ENCODE assay signal across 21 cellular contexts in the genomic region with DNA sequence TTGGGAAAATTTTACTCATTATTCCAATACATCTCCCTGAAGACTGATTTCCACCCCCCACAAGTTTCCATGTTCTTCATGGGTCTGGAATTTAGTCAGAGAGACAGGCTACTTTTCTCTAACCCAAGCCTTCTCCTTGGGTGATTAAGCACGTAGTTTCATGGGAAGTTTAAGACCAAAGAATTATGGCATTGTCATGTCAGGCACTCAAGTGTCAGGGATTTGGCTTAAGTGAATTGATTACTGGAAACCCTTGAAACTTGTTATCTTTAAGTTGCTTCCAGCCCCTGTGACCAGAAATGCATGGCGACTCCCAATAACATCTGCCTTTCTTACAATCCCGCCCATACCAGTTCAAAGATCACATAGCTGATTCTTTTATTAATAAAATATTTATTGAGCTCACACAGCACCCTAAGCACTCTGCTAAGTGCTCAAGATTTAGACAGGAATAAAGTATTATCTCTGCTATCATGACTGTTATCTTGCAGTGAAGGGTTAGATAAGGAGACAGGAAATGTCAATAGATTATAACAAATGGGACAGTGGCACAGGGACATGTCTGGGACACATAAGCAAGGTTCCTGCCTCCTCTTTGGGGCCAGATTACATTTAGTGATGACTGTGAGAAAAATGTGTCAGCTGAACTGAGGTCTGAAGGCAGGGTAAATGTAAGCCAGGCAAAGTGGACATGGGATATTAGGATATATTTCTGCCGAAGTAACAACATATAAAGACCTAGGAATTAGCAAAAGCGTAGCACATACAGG.
"Had no signal": no experiment of that assay in that cellular context is flagged by ENCODE, and none has a peak within 500 bp of the region (broad histone marks: within the 10 kb centered on the region; RNA-seq: fewer than 3 reads in every experiment).

No MANE protein-coding gene starts in this region.

- H3K4me2 ChIP-seq: hepatocyte had no signal

- H3K9me3 ChIP-seq: left lung, right lobe of liver, stomach, suprapubic skin, tibial nerve had no signal

- H3K4me1 ChIP-seq: left lung, right lobe of liver, stomach, suprapubic skin, tibial nerve had no signal

- H3K4me3 ChIP-seq: hepatocyte, left lung, lung, right lobe of liver, skin epidermis, stomach, suprapubic skin, tibial nerve had no signal

- H3K27me3 ChIP-seq: hepatocyte, left lung, right lobe of liver, stomach, suprapubic skin, tibial nerve had no signal

- H3K79me2 ChIP-seq: hepatocyte had no signal

- H2AFZ ChIP-seq: hepatocyte had no signal

- ATAC-seq: left lung; right lobe of liver; stimulated activated memory B cell treated with anti-CD40 and anti-IgM and Interleukin-4, amounts not matched to agents 10 μg/mL and 1 μg/mL and 100 μg/mL, for 72 hours had no signal

- H3K27ac ChIP-seq: epithelial cell of prostate, hepatocyte, left lung, right lobe of liver, skin epidermis, stomach, suprapubic skin, tibial nerve had no signal

- H3K36me3 ChIP-seq: left lung, right lobe of liver, stomach, suprapubic skin, tibial nerve had no signal

- DNase-seq: activated CD4-positive, alpha-beta memory T cell treated with anti-CD3 and anti-CD28 coated beads for 36 hours; activated CD4-positive, alpha-beta T cell treated with anti-CD3 and anti-CD28 coated beads for 48 hours; activated naive CD4-positive, alpha-beta T cell treated with anti-CD3 and anti-CD28 coated beads, Interleukin-2, amount 10 ng/mL, durations not matched to agents 7 days and 5 days; activated T-cell treated with anti-CD3 and anti-CD28 coated beads, Interleukin-2, amount 50 U/mL, for 48 hours; amygdala; foreskin fibroblast; immature natural killer cell; left lung; occipital lobe; posterior cingulate gyrus; right lobe of liver; stimulated activated CD4-positive, alpha-beta T cell treated with anti-CD3 and anti-CD28 coated beads, Interleukin-15, amount 100 ng/mL, for 24 hours; stomach; T1000 had no signal
